Comparison of ENCODE assay signal across 8 cellular contexts in the genomic region with DNA sequence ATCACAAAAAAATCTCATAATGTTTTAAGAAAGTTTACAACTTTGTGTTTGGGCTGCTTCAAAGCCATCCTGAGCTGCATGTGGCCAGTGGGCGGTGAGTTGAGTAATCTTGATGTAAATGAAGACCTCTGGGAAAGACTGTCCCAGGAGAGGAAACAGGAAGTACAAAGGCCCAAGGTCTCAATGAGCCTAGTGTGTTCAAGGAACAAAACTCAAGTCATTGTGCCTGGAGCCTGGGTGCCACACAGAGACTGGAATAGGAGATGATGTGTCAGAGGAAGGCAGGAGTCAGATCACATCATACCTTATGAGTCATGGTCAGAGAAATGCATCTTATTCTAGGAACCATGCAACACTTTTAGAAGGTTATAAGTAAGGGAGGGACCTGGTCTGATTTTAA. TPM values are rescaled to one million over a fixed set of nuclear protein-coding genes. Genes with fewer than 3 reads are reported as not detected.
DNase-seq lines count a peak whose midpoint lies in the region; ATAC-seq, FAIRE-seq and TF ChIP-seq lines count a peak whose summit lies in the region.

No MANE protein-coding gene starts in this region.

- no peak for FAIRE-seq in GM12891 (lab: Jason Lieb, UNC)

- DNase-seq in RWPE2 (ENCODE audit: low spot score) (no peak), GM12891 (ENCODE audit: insufficient read length, low spot score) (no peak), retina (no peak), thyroid gland (no peak), hippocampal formation (lab: John Stamatoyannopoulos, UW) (no peak)

- intact Hi-C loops in thyroid gland (cut with DNase I), result no loop called here

- peak; percentile 49 for ATAC-seq in GM18508 (IDR thresholded peaks at IDR 0.05; ENCODE audit: insufficient read depth, unreplicated experiment)
- ATAC-seq in HG02610 (IDR thresholded peaks at IDR 0.05; ENCODE audit: unreplicated experiment), result peak; percentile 95
- peak; percentile 96 for ATAC-seq in RWPE2 (ENCODE audit: low read depth)

- H3K27ac ChIP-seq in RWPE2 (ENCODE audit: poor library complexity, severe bottlenecking) (peak overlapping the region; percentile 20), mesodermal cell (ENCODE audit: low read depth, low read length, severe bottlenecking) (peak overlapping the region; percentile 37), thyroid gland (no peak overlapping the region)

- H3K9me3 ChIP-seq in RWPE2 (ENCODE audit: severe bottlenecking), result no peaks in the 10 kb centered on the region
- no peaks in the 10 kb centered on the region for H3K9me3 ChIP-seq in mesodermal cell (ENCODE audit: control insufficient read depth, low read length)
- H3K9me3 ChIP-seq in thyroid gland, result no peaks in the 10 kb centered on the region

- H3K36me3 ChIP-seq in RWPE2 (ENCODE audit: low read depth) (no peaks in the 10 kb centered on the region), mesodermal cell (ENCODE audit: control insufficient read depth, insufficient read depth, low read length) (no peaks in the 10 kb centered on the region), thyroid gland (no peaks in the 10 kb centered on the region)

- H3K4me3 ChIP-seq in RWPE2 (ENCODE audit: severe bottlenecking) (no peak overlapping the region), mesodermal cell (ENCODE audit: extremely low read depth, insufficient read depth, low read length, poor library complexity, severe bottlenecking) (no peak overlapping the region), thyroid gland (replicated peaks in 1 of 3) (no peak overlapping the region)

- H3K4me1 ChIP-seq in RWPE2 (ENCODE audit: insufficient read depth, poor library complexity, severe bottlenecking) (peaks cover 7% of the 10 kb centered on the region), mesodermal cell (ENCODE audit: control insufficient read depth, insufficient read depth, low read length, poor library complexity, severe bottlenecking) (peaks cover 13% of the 10 kb centered on the region), thyroid gland (no peaks in the 10 kb centered on the region)

- TF ChIP-seq CTCF in RWPE2 (IDR thresholded peaks at IDR 0.05; ENCODE audit: poor library complexity, severe bottlenecking) (no peak), thyroid gland (IDR thresholded peaks at IDR 0.05) (no peak)

- TF ChIP-seq POLR2A in GM12891 (IDR thresholded peaks at IDR 0.05; ENCODE audit: low read depth, low read length) (no peak), thyroid gland (IDR thresholded peaks at IDR 0.05) (no peak)

- WGBS in mesodermal cell (ENCODE audit: insufficient coverage in 2 of 2), 2 experiments, result 83 to 100% methylated on average over 1 of the region's 1 CpG
- 82 to 84% methylated on average over 1 of the region's 1 CpG for WGBS in thyroid gland, 2 donors

- H3K27me3 ChIP-seq in RWPE2 (ENCODE audit: insufficient read depth, poor library complexity, severe bottlenecking) (no peaks in the 10 kb centered on the region), thyroid gland (no peaks in the 10 kb centered on the region)

TF ChIP-seq in GM12891, 5 proteins besides CTCF, POLR2A, EP300 and RAD21:
- TF ChIP-seq TAF1 (IDR thresholded peaks at IDR 0.05; ENCODE audit: low read depth, low read length) (no peak), PAX5 (IDR thresholded peaks at IDR 0.05; ENCODE audit: insufficient read depth, low read length, severe bottlenecking) (no peak), POU2F2 (IDR thresholded peaks at IDR 0.05; ENCODE audit: low read depth, low read length) (no peak), POLR2AphosphoS5 (IDR thresholded peaks at IDR 0.05; ENCODE audit: low read depth, low read length) (no peak)

RNA-seq across cellular contexts. Expression of gene COL19A1, which starts 51.5 kb away (rescaled TPM):
- polyA plus RNA-seq in mesodermal cell (2013, experiment 1 of 2), result 0.81 TPM
- 0.56 TPM for polyA plus RNA-seq in mesodermal cell (2013, experiment 2 of 2)
- 1.2 TPM for polyA plus RNA-seq in GM12891 (2012; ENCODE audit: low read depth, missing spikeins)
- total RNA-seq in thyroid gland, result not detected

Comparison
In these comparisons a context has a peak if more than half of its experiments do, and no peak if none do; other contexts are left out.
1. H3K27ac ChIP-seq: peak in RWPE2 (single experiment) and mesodermal cell (single experiment); none in thyroid gland (0 of 3).
2. Peak in every context shown above with its lines, with median percentiles within 50 percentile points of each other: ATAC-seq.